In genomic region chr22:37489994-37490393, GRCh38 we compare ENCODE assay signal across 18 cellular contexts. TPM values are rescaled to one million over a fixed set of nuclear protein-coding genes. Genes with fewer than 3 reads are reported as not detected.
"Had no signal": no experiment of that assay in that cellular context is flagged by ENCODE, and none has a peak within 500 bp of the region (broad histone marks: within the 10 kb centered on the region; RNA-seq: fewer than 3 reads in every experiment).

No MANE protein-coding gene starts in this region.

- H3K27me3 ChIP-seq: breast epithelium, uterus had no signal

- H3K9me3 Mint-ChIP-seq: activated naive CD8-positive, alpha-beta T cell treated with anti-CD3 and anti-CD28 coated beads, Interleukin-2, amount 10 ng/mL, durations not matched to agents 7 days and 5 days; endodermal cell had no signal

- ATAC-seq: gastrocnemius medialis, left colon had no signal

- H3K36me3 ChIP-seq: breast epithelium, gastrocnemius medialis, uterus had no signal

- DNase-seq: activated CD4-positive, alpha-beta T cell treated with anti-CD3 and anti-CD28 coated beads, Interleukin-2, amount 50 U/mL, for 48 hours; activated effector memory CD4-positive, alpha-beta T cell treated with Interleukin-2 at 50 U/mL for 16 hours; activated naive CD8-positive, alpha-beta T cell treated with anti-CD3 and anti-CD28 coated beads, Interleukin-2, amount 10 ng/mL, durations not matched to agents 7 days and 5 days; anterior cingulate cortex; endodermal cell; gastrocnemius medialis; left colon; midbrain; nucleus accumbens; posterior cingulate gyrus; retina; stimulated activated naive CD4-positive, alpha-beta T cell; substantia nigra; T-helper 1 cell; uterus had no signal

- H3K27ac ChIP-seq: breast epithelium, gastrocnemius medialis, tibial nerve, uterus had no signal

- H3K9me3 ChIP-seq: breast epithelium, gastrocnemius medialis, tibial nerve, uterus had no signal

- H3K4me3 Mint-ChIP-seq: endodermal cell had no signal

- H3K4me3 ChIP-seq: breast epithelium, gastrocnemius medialis, tibial nerve, uterus had no signal

RNA-seq across cellular contexts. Expression of gene MFNG, which starts 3.8 kb away (rescaled TPM):
- total RNA-seq: epithelial cell of proximal tubule had no signal
